ENCODE assay signal across 1 cellular context in genomic region chr4:1721003-1721665, GRCh38.
TF ChIP-seq lines count a peak whose summit lies in the region.

Gene TACC3 (plus strand): TSS chr4:1721521. CDS start chr4:1723422, 1,901 bp downstream.
Gene TMEM129 (minus strand): TSS chr4:1721323. CDS start chr4:1720837, 486 bp downstream.

TF ChIP-seq in HepG2, 621 proteins besides CTCF, POLR2A, EP300 and RAD21 (continued from another document and continues in another):
- no peak for TF ChIP-seq ARHGAP35 (CRISPR knock-in tag; IDR thresholded peaks at IDR 0.05; ENCODE audit: borderline replicate concordance)
- TF ChIP-seq ZNF367 (CRISPR knock-in tag; IDR thresholded peaks at IDR 0.05; ENCODE audit: borderline replicate concordance) = no peak
- no peak for TF ChIP-seq FOXP4 (CRISPR knock-in tag; IDR thresholded peaks at IDR 0.05)
- TF ChIP-seq CEBPZ (IDR thresholded peaks at IDR 0.05; ENCODE audit: low read length) = no peak
- TF ChIP-seq ZBTB2 (CRISPR knock-in tag; IDR thresholded peaks at IDR 0.05; ENCODE audit: low read depth) = peak; percentile 45; the same call in 1 of the 2 replicates
- no peak for TF ChIP-seq ZNF350 (CRISPR knock-in tag; IDR thresholded peaks at IDR 0.05; ENCODE audit: borderline replicate concordance, low read depth)
- TF ChIP-seq ZNF580 (CRISPR knock-in tag; IDR thresholded peaks at IDR 0.05; ENCODE audit: borderline replicate concordance, low read depth) = no peak; the same call in 1 of the 2 replicates
- TF ChIP-seq ZNF747 (CRISPR knock-in tag; IDR thresholded peaks at IDR 0.05; ENCODE audit: borderline replicate concordance) = no peak
- no peak for TF ChIP-seq ZNF703 (CRISPR knock-in tag; IDR thresholded peaks at IDR 0.05; ENCODE audit: borderline replicate concordance)
- no peak for TF ChIP-seq ZNF260 (CRISPR knock-in tag; IDR thresholded peaks at IDR 0.05; ENCODE audit: borderline replicate concordance, low read depth)
- no peak for TF ChIP-seq HNF4G (IDR thresholded peaks at IDR 0.05; ENCODE audit: borderline replicate concordance, low read depth, low read length)
- no peak for TF ChIP-seq HNF4G (CRISPR knock-in tag; IDR thresholded peaks at IDR 0.05; ENCODE audit: borderline replicate concordance, low read depth)
- TF ChIP-seq IKZF5 (CRISPR knock-in tag; IDR thresholded peaks at IDR 0.05) = peak; percentile 30; the same call in 1 of the 2 replicates
- TF ChIP-seq E2F5 (CRISPR knock-in tag; conservative IDR thresholded peaks at IDR 0.05) = peak; percentile 91
- TF ChIP-seq REL (CRISPR knock-in tag; conservative IDR thresholded peaks at IDR 0.05) = no peak
- peak; percentile 86 for TF ChIP-seq HNRNPK (IDR thresholded peaks at IDR 0.05; ENCODE audit: low read depth, low read length, poor library complexity, severe bottlenecking)
- TF ChIP-seq ZNF282 (IDR thresholded peaks at IDR 0.05; ENCODE audit: partially characterized antibody) = no peak
- TF ChIP-seq NCOA5 (CRISPR knock-in tag; IDR thresholded peaks at IDR 0.05) = no peak
- TF ChIP-seq ZBTB7A (CRISPR knock-in tag; IDR thresholded peaks at IDR 0.05) = no peak
- TF ChIP-seq RCOR2 (CRISPR knock-in tag; IDR thresholded peaks at IDR 0.05) = no peak
- TF ChIP-seq ZNF615 (CRISPR knock-in tag; IDR thresholded peaks at IDR 0.05; ENCODE audit: borderline replicate concordance) = no peak
- no peak for TF ChIP-seq SRF (IDR thresholded peaks at IDR 0.05; ENCODE audit: low read depth, low read length)
- TF ChIP-seq ZFX (CRISPR knock-in tag; IDR thresholded peaks at IDR 0.05; ENCODE audit: low read depth) = peak; percentile 91
- peak; percentile 79 for TF ChIP-seq ELF1 (CRISPR knock-in tag; IDR thresholded peaks at IDR 0.05)
- no peak for TF ChIP-seq TBL1XR1 (IDR thresholded peaks at IDR 0.05; ENCODE audit: borderline replicate concordance, low read length, partially characterized antibody)
- no peak for TF ChIP-seq ZNF780A (CRISPR knock-in tag; IDR thresholded peaks at IDR 0.05)
- no peak for TF ChIP-seq SETDB1 (CRISPR knock-in tag; IDR thresholded peaks at IDR 0.05; ENCODE audit: borderline replicate concordance)
- peak; percentile 50; the same call in 1 of the 2 replicates for TF ChIP-seq ZNF563 (CRISPR knock-in tag; IDR thresholded peaks at IDR 0.05)
- no peak for TF ChIP-seq JUN (CRISPR knock-in tag; IDR thresholded peaks at IDR 0.05)
- TF ChIP-seq GATAD2A (CRISPR knock-in tag; IDR thresholded peaks at IDR 0.05) = no peak
- no peak for TF ChIP-seq STAT6 (CRISPR knock-in tag; IDR thresholded peaks at IDR 0.05; ENCODE audit: borderline replicate concordance)
- no peak for TF ChIP-seq ZNF790 (CRISPR knock-in tag; IDR thresholded peaks at IDR 0.05; ENCODE audit: borderline replicate concordance)
- no peak for TF ChIP-seq MLLT10 (CRISPR knock-in tag; IDR thresholded peaks at IDR 0.05)
- no peak for TF ChIP-seq CBFB (CRISPR knock-in tag; IDR thresholded peaks at IDR 0.05)
- TF ChIP-seq SIX1 (CRISPR knock-in tag; IDR thresholded peaks at IDR 0.05; ENCODE audit: borderline replicate concordance) = no peak
- no peak for TF ChIP-seq BRD4 (CRISPR knock-in tag; IDR thresholded peaks at IDR 0.05)
- no peak for TF ChIP-seq FLYWCH1 (CRISPR knock-in tag; IDR thresholded peaks at IDR 0.05)
- TF ChIP-seq ZNF224 (CRISPR knock-in tag; IDR thresholded peaks at IDR 0.05) = no peak
- no peak for TF ChIP-seq ZHX1 (CRISPR knock-in tag; IDR thresholded peaks at IDR 0.05; ENCODE audit: low read depth)
- 0 out of 2 replicates have a peak, but pooled peaks have one; percentile 5 for TF ChIP-seq ZNF317 (CRISPR knock-in tag; IDR thresholded peaks at IDR 0.05)
- peak; percentile 74; the same call in 1 of the 2 replicates for TF ChIP-seq RBFOX2 (IDR thresholded peaks at IDR 0.05; ENCODE audit: low read depth, low read length)
- no peak for TF ChIP-seq ZNF337 (CRISPR knock-in tag; IDR thresholded peaks at IDR 0.05; ENCODE audit: borderline replicate concordance, low read depth)
- 0 out of 2 replicates have a peak, but pooled peaks have one; percentile 11 for TF ChIP-seq ZMYM3 (CRISPR knock-in tag; IDR thresholded peaks at IDR 0.05)
- TF ChIP-seq SAFB2 (CRISPR knock-in tag; IDR thresholded peaks at IDR 0.05; ENCODE audit: borderline replicate concordance, low read depth) = 0 out of 2 replicates have a peak, but pooled peaks have one; percentile 12
- no peak for TF ChIP-seq MLXIP (CRISPR knock-in tag; IDR thresholded peaks at IDR 0.05; ENCODE audit: borderline replicate concordance)
- 0 out of 2 replicates have a peak, but pooled peaks have one; percentile 36 for TF ChIP-seq AHR (CRISPR knock-in tag; IDR thresholded peaks at IDR 0.05)
- TF ChIP-seq ELF3 (CRISPR knock-in tag; IDR thresholded peaks at IDR 0.05) = peak; percentile 26; the same call in 1 of the 2 replicates
- TF ChIP-seq SMYD3 (CRISPR knock-in tag; IDR thresholded peaks at IDR 0.05) = no peak
- TF ChIP-seq ZNF549 (CRISPR knock-in tag; IDR thresholded peaks at IDR 0.05) = no peak
- TF ChIP-seq ATF1 (CRISPR knock-in tag; IDR thresholded peaks at IDR 0.05) = no peak
- no peak for TF ChIP-seq ZNF577 (CRISPR knock-in tag; IDR thresholded peaks at IDR 0.05; ENCODE audit: borderline replicate concordance, low read depth)
